Comparison of ENCODE assay signal across 8 cellular contexts in genomic region chr5:172769598-172770373, GRCh38. TPM values are rescaled to one million over a fixed set of nuclear protein-coding genes. Genes with fewer than 3 reads are reported as not detected.
DNase-seq lines count a peak whose midpoint lies in the region; ATAC-seq, FAIRE-seq and TF ChIP-seq lines count a peak whose summit lies in the region.

No MANE protein-coding gene starts in this region.

- peak overlapping the region; percentile 89 for H3K4me3 ChIP-seq in CD8-positive, alpha-beta T cell (ENCODE audit: low read depth, low read length)
- H3K4me3 ChIP-seq in Loucy (ENCODE audit: low read length, poor library complexity, severe bottlenecking), result peak overlapping the region; percentile 94
- H3K4me3 ChIP-seq in kidney (ENCODE audit: low read length in 2 of 2), result peak overlapping the region; percentile 86 to 96

- H3K79me2 ChIP-seq in Loucy (ENCODE audit: insufficient read depth, low read length), result peaks cover 37% of the 10 kb centered on the region

- no peaks in the 10 kb centered on the region for H3K27me3 ChIP-seq in CD8-positive, alpha-beta T cell (ENCODE audit: insufficient read depth, low read length)
- H3K27me3 ChIP-seq in Loucy (ENCODE audit: insufficient read depth, low read length, poor library complexity, severe bottlenecking), result no peaks in the 10 kb centered on the region

- BruUV-seq in MCF 10A (replicated peaks; lab: Mats Ljungman, UMichigan), result TSS peak; percentile 33

- no peaks in the 10 kb centered on the region for H3K27me3 Mint-ChIP-seq in CD8-positive, alpha-beta T cell (ENCODE audit: low read depth)
- H3K27me3 Mint-ChIP-seq in MCF 10A (ENCODE audit: insufficient read depth, unreplicated experiment), result no peaks in the 10 kb centered on the region
- H3K27me3 Mint-ChIP-seq in stimulated activated naive CD8-positive, alpha-beta T cell treated with anti-CD3 and anti-CD28 coated beads, Interleukin-15, amount 100 ng/mL, for 72 hours, result no peaks in the 10 kb centered on the region

- H3K4me2 ChIP-seq in Loucy (ENCODE audit: low read depth, low read length, poor library complexity, severe bottlenecking), result peak overlapping the region; percentile 97

- peaks cover 42% of the 10 kb centered on the region for H3K4me1 ChIP-seq in CD8-positive, alpha-beta T cell (ENCODE audit: insufficient read depth, low read length)
- peaks cover 28% of the 10 kb centered on the region for H3K4me1 ChIP-seq in Loucy (ENCODE audit: insufficient read depth, low read length, poor library complexity, severe bottlenecking)
- H3K4me1 ChIP-seq in kidney (ENCODE audit: control insufficient read depth in 1 of 2, insufficient read depth in 1 of 2, low read depth in 1 of 2, low read length in 2 of 2), result peaks cover 22 to 25% of the 10 kb centered on the region in 2 donors

- peak overlapping the region; percentile 100 for H3K27ac ChIP-seq in CD8-positive, alpha-beta T cell (ENCODE audit: low read depth, low read length)
- peak overlapping the region; percentile 88 to 98 for H3K27ac ChIP-seq in kidney (ENCODE audit: low read depth in 2 of 2, low read length in 2 of 2)

- H3K27ac Mint-ChIP-seq in CD8-positive, alpha-beta T cell, result peak overlapping the region; percentile 93
- peak overlapping the region; percentile 99 for H3K27ac Mint-ChIP-seq in MCF 10A (ENCODE audit: low read depth, unreplicated experiment)
- peak overlapping the region; percentile 45 to 57 for H3K27ac Mint-ChIP-seq in stimulated activated naive CD8-positive, alpha-beta T cell treated with anti-CD3 and anti-CD28 coated beads, Interleukin-15, amount 100 ng/mL, for 72 hours

- H3K9ac ChIP-seq in Loucy (ENCODE audit: low read depth, low read length, poor library complexity, severe bottlenecking) (peak overlapping the region; percentile 87), kidney (ENCODE audit: low read length in 2 of 2) (peak overlapping the region; percentile 78 to 95)

- peaks cover 20% of the 10 kb centered on the region for H4K20me1 ChIP-seq in Loucy (ENCODE audit: insufficient read depth, low read length, poor library complexity, severe bottlenecking)

- H2AFZ ChIP-seq in Loucy (ENCODE audit: low read length), result no peak overlapping the region

- CTCF ChIA-PET in CD8-positive, alpha-beta T cell (lab: Charles Lee), result interaction anchor here (0.6 to 7.2 kb wide), 8 partner anchors 12 to 189 kb away, joined by 3 to 75 read pairs (median 4); partner anchors contain the start of gene RPL26L1
- CTCF ChIA-PET in MCF 10A (lab: Yijun Ruan, JAX), result interaction anchor here (0.5 to 10.6 kb wide), 27 partner anchors 9 to 1008 kb away, joined by 3 to 83 read pairs (median 4); no protein-coding TSS in a partner anchor

- no peaks in the 10 kb centered on the region for H3K9me3 Mint-ChIP-seq in CD8-positive, alpha-beta T cell
- H3K9me3 Mint-ChIP-seq in MCF 10A (ENCODE audit: unreplicated experiment), result no peaks in the 10 kb centered on the region
- peaks cover 0 to 5% of the 10 kb centered on the region in 2 donors for H3K9me3 Mint-ChIP-seq in stimulated activated naive CD8-positive, alpha-beta T cell treated with anti-CD3 and anti-CD28 coated beads, Interleukin-15, amount 100 ng/mL, for 72 hours

- H3K9me3 ChIP-seq in CD8-positive, alpha-beta T cell (ENCODE audit: low read length), result no peaks in the 10 kb centered on the region
- no peaks in the 10 kb centered on the region for H3K9me3 ChIP-seq in Loucy (ENCODE audit: insufficient read depth, low read depth, low read length)
- no peaks in the 10 kb centered on the region for H3K9me3 ChIP-seq in kidney (ENCODE audit: control insufficient read depth in 1 of 2, low read length in 2 of 2)

- peak overlapping the region; percentile 90 for H3K4me3 Mint-ChIP-seq in CD8-positive, alpha-beta T cell
- peak overlapping the region; percentile 98 for H3K4me3 Mint-ChIP-seq in MCF 10A (ENCODE audit: unreplicated experiment)
- peak overlapping the region; percentile 93 to 94 for H3K4me3 Mint-ChIP-seq in stimulated activated naive CD8-positive, alpha-beta T cell treated with anti-CD3 and anti-CD28 coated beads, Interleukin-15, amount 100 ng/mL, for 72 hours

- no peak for TF ChIP-seq CTCF in CD8-positive, alpha-beta T cell (IDR thresholded peaks at IDR 0.05)
- TF ChIP-seq CTCF in Loucy (conservative IDR thresholded peaks at IDR 0.05; ENCODE audit: low read length) (no peak), MCF 10A (IDR thresholded peaks at IDR 0.05; ENCODE audit: unreplicated experiment) (no peak), kidney (IDR thresholded peaks at IDR 0.05; ENCODE audit: borderline replicate concordance, extremely low read depth, insufficient read depth) (no peak)

- peaks cover 32% of the 10 kb centered on the region for H3K36me3 Mint-ChIP-seq in CD8-positive, alpha-beta T cell
- peaks cover 77% of the 10 kb centered on the region for H3K36me3 Mint-ChIP-seq in MCF 10A (ENCODE audit: insufficient read depth, unreplicated experiment)

- H3K36me3 ChIP-seq in CD8-positive, alpha-beta T cell (ENCODE audit: insufficient read depth, low read length), result peaks cover 12% of the 10 kb centered on the region
- H3K36me3 ChIP-seq in Loucy (ENCODE audit: insufficient read depth, low read length), result peaks cover 11% of the 10 kb centered on the region; the same call in 1 of the 2 replicates
- peaks cover 22 to 34% of the 10 kb centered on the region in 2 donors for H3K36me3 ChIP-seq in kidney (ENCODE audit: control insufficient read depth in 1 of 2, insufficient read depth in 2 of 2, low read length in 2 of 2)

- ATAC-seq in CD8-positive, alpha-beta T cell, result no peak
- no peak for ATAC-seq in stimulated activated naive CD8-positive, alpha-beta T cell treated with anti-CD3 and anti-CD28 coated beads, Interleukin-15, amount 100 ng/mL, for 72 hours
- no peak for ATAC-seq in GM21737 (IDR thresholded peaks at IDR 0.05; ENCODE audit: unreplicated experiment)

- no peaks in the 10 kb centered on the region for H3K9me2 ChIP-seq in Loucy (replicated peaks; ENCODE audit: low read depth, low read length)

- peak in 3 of 7 experiments; percentile 25 to 39 (median 34) for DNase-seq in CD8-positive, alpha-beta T cell
- peak; percentile 35 for DNase-seq in MCF 10A (ENCODE audit: unreplicated experiment)
- DNase-seq in kidney, result no peak
- DNase-seq in stimulated activated naive CD8-positive, alpha-beta T cell treated with anti-CD3 and anti-CD28 coated beads, Interleukin-15, amount 100 ng/mL, for 72 hours, result no peak
- no peak for DNase-seq in NCI-H1930 (lab: John Stamatoyannopoulos, UW)
- no peak for DNase-seq in GOT3 (lab: John Stamatoyannopoulos, UW)

- H3K4me1 Mint-ChIP-seq in CD8-positive, alpha-beta T cell (ENCODE audit: low read depth), result peaks cover 63% of the 10 kb centered on the region
- peaks cover 49% of the 10 kb centered on the region for H3K4me1 Mint-ChIP-seq in MCF 10A (ENCODE audit: insufficient read depth, unreplicated experiment)
- peaks cover 81% of the 10 kb centered on the region for H3K4me1 Mint-ChIP-seq in stimulated activated naive CD8-positive, alpha-beta T cell treated with anti-CD3 and anti-CD28 coated beads, Interleukin-15, amount 100 ng/mL, for 72 hours

- intact Hi-C loops in CD8-positive, alpha-beta T cell (cut with DNase I, micrococcal nuclease), result loop anchor here (2.0 to 10.0 kb wide), 8 partner anchors 287 to 1375 kb away; partner anchors contain the start of genes BNIP1 (in 1 of the 2), CREBRF (in 1 of the 2) and STK10 (in 1 of the 2)
- intact Hi-C loops in MCF 10A (cut with micrococcal nuclease) (no loop called here), kidney (cut with DNase I) (no loop called here)

- POLR2A ChIA-PET in CD8-positive, alpha-beta T cell (lab: Charles Lee), result interaction anchor here (1.0 to 3.3 kb wide), 9 partner anchors 15 to 762 kb away, joined by 3 to 39 read pairs (median 5); partner anchors contain the start of gene ATP6V0E1
- POLR2A ChIA-PET in MCF 10A (lab: Yijun Ruan, JAX), result interaction anchor here (0.6 to 22.0 kb wide), 36 partner anchors 9 to 375 kb away, joined by 3 to 1263 read pairs (median 12); partner anchors contain the start of genes ATP6V0E1 and ERGIC1

- H3F3A ChIP-seq in Loucy (ENCODE audit: low read depth), result peaks cover 4% of the 10 kb centered on the region; the same call in 1 of the 2 replicates

- no peak for FAIRE-seq in kidney (lab: Jason Lieb, UNC)

RNA-seq across cellular contexts. Expression of gene DUSP1, which starts 1.2 kb away (rescaled TPM):
- 100 to 1,000 TPM; 745 to 767 TPM for total RNA-seq in CD8-positive, alpha-beta T cell
- total RNA-seq in MCF 10A (2022), result 594 and 611 TPM in 2 replicates
- total RNA-seq in kidney, result 172 TPM
- 298 TPM for polyA plus RNA-seq in kidney (ENCODE audit: insufficient read depth, low read depth, low replicate concordance)

Comparison
In these comparisons a context has a peak if more than half of its experiments do, and no peak if none do; other contexts are left out.
1. intact Hi-C loops: an anchor here in CD8-positive, alpha-beta T cell (2.0 to 10.0 kb wide); none called in MCF 10A and kidney.